Comparison of ENCODE assay signal across 18 cellular contexts in genomic region chr20:24588047-24588635, GRCh38.
DNase-seq lines count a peak whose midpoint lies in the region; ATAC-seq and TF ChIP-seq lines count a peak whose summit lies in the region.
"Had no signal": no experiment of that assay in that cellular context is flagged by ENCODE, and none has a peak within 500 bp of the region (broad histone marks: within the 10 kb centered on the region; RNA-seq: fewer than 3 reads in every experiment).

No MANE protein-coding gene starts in this region.

- no peak overlapping the region for H3K9ac ChIP-seq in BLaER1 treated with 17β-estradiol and CSF1 and Interleukin-3, amounts not matched to agents 10 nM and 100 nM

- H3K36me3 ChIP-seq in BLaER1 treated with 17β-estradiol and CSF1 and Interleukin-3, amounts not matched to agents 10 nM and 100 nM = no peaks in the 10 kb centered on the region
- H3K36me3 ChIP-seq in vagina = no peaks in the 10 kb centered on the region
- no peaks in the 10 kb centered on the region for H3K36me3 ChIP-seq in gastrocnemius medialis
- H3K36me3 ChIP-seq: MG63, SJSA1 had no signal

- H4K20me1 ChIP-seq in BLaER1 treated with 17β-estradiol and CSF1 and Interleukin-3, amounts not matched to agents 10 nM and 100 nM = peaks cover 0 to 7% (median 0%) of the 10 kb centered on the region in 11 experiments; a peak in 1 of 22 replicates

- H3K27ac ChIP-seq in BLaER1 treated with 17β-estradiol and CSF1 and Interleukin-3, amounts not matched to agents 10 nM and 100 nM = no peak overlapping the region
- H3K27ac ChIP-seq in angular gyrus (ENCODE audit: low read depth, low read length) (peak overlapping the region; percentile 32), vagina (no peak overlapping the region), gastrocnemius medialis (no peak overlapping the region)
- H3K27ac ChIP-seq: SJSA1 had no signal

- no peak overlapping the region for H3K4me3 ChIP-seq in BLaER1 treated with 17β-estradiol and CSF1 and Interleukin-3, amounts not matched to agents 10 nM and 100 nM
- H3K4me3 ChIP-seq in vagina = no peak overlapping the region
- no peak overlapping the region for H3K4me3 ChIP-seq in gastrocnemius medialis
- H3K4me3 ChIP-seq: MG63, SJSA1 had no signal

- H3K4me1 Mint-ChIP-seq in activated naive CD4-positive, alpha-beta T cell treated with anti-CD3 and anti-CD28 coated beads for 36 hours (ENCODE audit: low read depth) = no peaks in the 10 kb centered on the region
- H3K4me1 Mint-ChIP-seq in MCF 10A (ENCODE audit: insufficient read depth, unreplicated experiment) = no peaks in the 10 kb centered on the region

- peak overlapping the region in 7 of 11 experiments; percentile 12 to 94 (median 76); a peak in 12 of 22 replicates for H3K4me2 ChIP-seq in BLaER1 treated with 17β-estradiol and CSF1 and Interleukin-3, amounts not matched to agents 10 nM and 100 nM

- no peaks in the 10 kb centered on the region for H3K27me3 Mint-ChIP-seq in activated naive CD4-positive, alpha-beta T cell treated with anti-CD3 and anti-CD28 coated beads for 36 hours (ENCODE audit: low read depth)
- H3K27me3 Mint-ChIP-seq in MCF 10A (ENCODE audit: insufficient read depth, unreplicated experiment) = no peaks in the 10 kb centered on the region

- H3K27ac Mint-ChIP-seq in activated naive CD4-positive, alpha-beta T cell treated with anti-CD3 and anti-CD28 coated beads for 36 hours = no peak overlapping the region
- no peak overlapping the region for H3K27ac Mint-ChIP-seq in MCF 10A (ENCODE audit: low read depth, unreplicated experiment)

- TF ChIP-seq CTCF in vagina (IDR thresholded peaks at IDR 0.05) (no peak), MCF 10A (IDR thresholded peaks at IDR 0.05; ENCODE audit: unreplicated experiment) (no peak), gastrocnemius medialis (IDR thresholded peaks at IDR 0.05 in 4 of 5, conservative IDR thresholded peaks at IDR 0.05 in 1 of 5) (no peak)

- no peak for ATAC-seq in gastrocnemius medialis
- ATAC-seq: HCT116 had no signal

- peaks cover 0 to 7% (median 0%) of the 10 kb centered on the region in 11 experiments; a peak in 3 of 22 replicates for H3K27me3 ChIP-seq in BLaER1 treated with 17β-estradiol and CSF1 and Interleukin-3, amounts not matched to agents 10 nM and 100 nM
- H3K27me3 ChIP-seq in vagina = no peaks in the 10 kb centered on the region
- H3K27me3 ChIP-seq in gastrocnemius medialis = no peaks in the 10 kb centered on the region
- H3K27me3 ChIP-seq: MG63, SJSA1 had no signal

- no peak overlapping the region for H3K4me3 Mint-ChIP-seq in activated naive CD4-positive, alpha-beta T cell treated with anti-CD3 and anti-CD28 coated beads for 36 hours
- no peak overlapping the region for H3K4me3 Mint-ChIP-seq in MCF 10A (ENCODE audit: unreplicated experiment)

- POLR2A ChIA-PET in MCF 10A (lab: Yijun Ruan, JAX) = no interaction called here

- in situ Hi-C loops in gastrocnemius medialis (cut with MboI; ENCODE audit: low sequenced_read_pairs in 4 of 4) = no loop called here

- H3K9me3 ChIP-seq in BLaER1 treated with 17β-estradiol and CSF1 and Interleukin-3, amounts not matched to agents 10 nM and 100 nM (replicated peaks in 1 of 11) = no peaks in the 10 kb centered on the region
- H3K9me3 ChIP-seq in vagina (no peaks in the 10 kb centered on the region), gastrocnemius medialis (no peaks in the 10 kb centered on the region)
- H3K9me3 ChIP-seq: MG63, SJSA1 had no signal

- H3K36me3 Mint-ChIP-seq in activated naive CD4-positive, alpha-beta T cell treated with anti-CD3 and anti-CD28 coated beads for 36 hours (ENCODE audit: low read depth) = no peaks in the 10 kb centered on the region
- H3K36me3 Mint-ChIP-seq in MCF 10A (ENCODE audit: insufficient read depth, unreplicated experiment) = peaks cover 2% of the 10 kb centered on the region

- H3K4me1 ChIP-seq in BLaER1 treated with 17β-estradiol and CSF1 and Interleukin-3, amounts not matched to agents 10 nM and 100 nM = peaks cover 5 to 89% (median 68%) of the 10 kb centered on the region in 10 experiments; a peak in 18 of 20 replicates
- H3K4me1 ChIP-seq in vagina (no peaks in the 10 kb centered on the region), gastrocnemius medialis (no peaks in the 10 kb centered on the region)
- H3K4me1 ChIP-seq: SJSA1 had no signal

- intact Hi-C loops in vagina (cut with DNase I) = no loop called here
- intact Hi-C loops in activated naive CD4-positive, alpha-beta T cell treated with anti-CD3 and anti-CD28 coated beads for 36 hours (cut with micrococcal nuclease) = no loop called here
- intact Hi-C loops in MCF 10A (cut with micrococcal nuclease) = no loop called here
- intact Hi-C loops in gastrocnemius medialis (cut with DNase I; ENCODE audit: low total_unique reads) = no loop called here

- BruUV-seq in MCF 10A (replicated peaks; lab: Mats Ljungman, UMichigan) = no TSS peak

- no peaks in the 10 kb centered on the region for H3K9me3 Mint-ChIP-seq in activated naive CD4-positive, alpha-beta T cell treated with anti-CD3 and anti-CD28 coated beads for 36 hours
- peaks cover 4% of the 10 kb centered on the region for H3K9me3 Mint-ChIP-seq in MCF 10A (ENCODE audit: unreplicated experiment)

- CTCF ChIA-PET in activated naive CD4-positive, alpha-beta T cell treated with anti-CD3 and anti-CD28 coated beads for 36 hours (lab: Charles Lee) = no interaction called here
- CTCF ChIA-PET in MCF 10A (lab: Yijun Ruan, JAX) = no interaction called here

- TF ChIP-seq POLR2A in vagina (IDR thresholded peaks at IDR 0.05) (no peak), gastrocnemius medialis (IDR thresholded peaks at IDR 0.05) (no peak)

- DNase-seq in islet precursor cell (peak; percentile 38), vagina (ENCODE audit: extremely low spot score in 2 of 2) (peak; percentile 32 to 85), MCF 10A (ENCODE audit: unreplicated experiment) (no peak), gastrocnemius medialis (no peak)
- DNase-seq in activated naive CD4-positive, alpha-beta T cell treated with anti-CD3 and anti-CD28 coated beads for 36 hours = no peak
- DNase-seq: DMS153, DND-41, KBM-7, MG63, NCI-H1105 treated with DMSO at 0.1 percent for 48 hours, NCI-H146, NCI-H2029, Right ventricle myocardium superior, RPMI8226 had no signal

Comparison
In these comparisons a context has a peak if more than half of its experiments do, and no peak if none do; other contexts are left out.
1. DNase-seq: peak in islet precursor cell (single experiment) and vagina (2 of 2); none in activated naive CD4-positive, alpha-beta T cell treated with anti-CD3 and anti-CD28 coated beads for 36 hours (single experiment), MCF 10A (single experiment) and gastrocnemius medialis (0 of 2).